ENCODE assay signal across 1 cellular context in genomic region chr20:50488236-50488806, GRCh38.
TF ChIP-seq lines count a peak whose summit lies in the region.

No MANE protein-coding gene starts in this region.

TF ChIP-seq in GM12878, 131 proteins besides CTCF, POLR2A, EP300 and RAD21 (continued from another document and continues in another):
- TF ChIP-seq NKRF (conservative IDR thresholded peaks at IDR 0.05) (no peak), RUNX3 (IDR thresholded peaks at IDR 0.05; ENCODE audit: low read length) (peak; percentile 92), JUNB (IDR thresholded peaks at IDR 0.05) (peak; percentile 38; the same call in 1 of the 2 replicates), SKIL (IDR thresholded peaks at IDR 0.05; ENCODE audit: low read depth, poor library complexity, severe bottlenecking) (no peak), ZNF687 (IDR thresholded peaks at IDR 0.05) (0 out of 2 replicates have a peak, but pooled peaks have one; percentile 49), SIX5 (IDR thresholded peaks at IDR 0.05; ENCODE audit: low read depth, low read length, severe bottlenecking) (no peak), ZZZ3 (IDR thresholded peaks at IDR 0.05; ENCODE audit: control insufficient read depth, insufficient read length, low read depth) (no peak), PAX5 (IDR thresholded peaks at IDR 0.05; ENCODE audit: borderline replicate concordance, low read depth, low read length) (no peak), SUPT20H (IDR thresholded peaks at IDR 0.05; ENCODE audit: borderline replicate concordance, control insufficient read depth, low read depth, low read length) (no peak), E2F8 (IDR thresholded peaks at IDR 0.05; ENCODE audit: low read depth, partially characterized antibody) (no peak), IKZF2 (IDR thresholded peaks at IDR 0.05) (no peak), MEF2A (IDR thresholded peaks at IDR 0.05; ENCODE audit: insufficient read depth, low read depth, low read length) (peak; percentile 54; the same call in 1 of the 2 replicates), TCF3 (IDR thresholded peaks at IDR 0.05; ENCODE audit: borderline replicate concordance, insufficient read depth, low read depth, low read length) (peak; percentile 39; the same call in 1 of the 2 replicates), CHD2 (IDR thresholded peaks at IDR 0.05; ENCODE audit: borderline replicate concordance, low read depth, low read length) (no peak), RAD51 (IDR thresholded peaks at IDR 0.05) (peak; percentile 30; the same call in 1 of the 2 replicates), DPF2 (IDR thresholded peaks at IDR 0.05) (no peak), CBFB (IDR thresholded peaks at IDR 0.05; ENCODE audit: low read depth) (peak; percentile 45; the same call in 1 of the 2 replicates), TARDBP (IDR thresholded peaks at IDR 0.05; ENCODE audit: borderline replicate concordance) (no peak), FOXK2 (IDR thresholded peaks at IDR 0.05) (no peak), FOXM1 (IDR thresholded peaks at IDR 0.05; ENCODE audit: low read depth, low read length) (0 out of 2 replicates have a peak, but pooled peaks have one; percentile 14), CEBPZ (IDR thresholded peaks at IDR 0.05; ENCODE audit: low read depth, low read length) (no peak), BHLHE40 (IDR thresholded peaks at IDR 0.05; ENCODE audit: borderline replicate concordance in 1 of 2, low read depth in 2 of 2, low read length in 1 of 2) (peak; percentile 60 to 73; a peak in 3 of 4 replicates), JUND (IDR thresholded peaks at IDR 0.05; ENCODE audit: low read depth, low read length) (no peak), HDAC6 (IDR thresholded peaks at IDR 0.05; ENCODE audit: unreplicated experiment) (no peak), SREBF2 (IDR thresholded peaks at IDR 0.05; ENCODE audit: low read length) (no peak), SMARCA5 (IDR thresholded peaks at IDR 0.05) (no peak), ZNF24 (IDR thresholded peaks at IDR 0.05) (no peak), NR2C2 (IDR thresholded peaks at IDR 0.05; ENCODE audit: borderline replicate concordance, control insufficient read depth, insufficient read length, low read depth) (no peak), MXI1 (IDR thresholded peaks at IDR 0.05; ENCODE audit: low read depth, low read length) (no peak), WRNIP1 (IDR thresholded peaks at IDR 0.05; ENCODE audit: borderline replicate concordance, low read depth, low read length) (no peak), MLLT1 (IDR thresholded peaks at IDR 0.05) (0 out of 2 replicates have a peak, but pooled peaks have one; percentile 24), ATF2 (IDR thresholded peaks at IDR 0.05; ENCODE audit: low read length) (peak; percentile 46; the same call in 1 of the 2 replicates), IRF5 (IDR thresholded peaks at IDR 0.05; ENCODE audit: borderline replicate concordance) (no peak), ELK1 (IDR thresholded peaks at IDR 0.05; ENCODE audit: low read depth, low read length) (no peak), IRF4 (IDR thresholded peaks at IDR 0.05; ENCODE audit: low read depth, low read length) (no peak; the same call in 1 of the 2 replicates), RBBP5 (conservative IDR thresholded peaks at IDR 0.05) (no peak), CEBPB (IDR thresholded peaks at IDR 0.05; ENCODE audit: borderline replicate concordance in 1 of 2, low read depth in 2 of 2, low read length in 2 of 2) (no peak), ZNF274 (IDR thresholded peaks at IDR 0.05; ENCODE audit: insufficient read depth, insufficient read length) (no peak), CREM (IDR thresholded peaks at IDR 0.05; ENCODE audit: low read depth) (0 out of 2 replicates have a peak, but pooled peaks have one; percentile 36)
